ENCODE assay signal across 9 cellular contexts in the genomic region with DNA sequence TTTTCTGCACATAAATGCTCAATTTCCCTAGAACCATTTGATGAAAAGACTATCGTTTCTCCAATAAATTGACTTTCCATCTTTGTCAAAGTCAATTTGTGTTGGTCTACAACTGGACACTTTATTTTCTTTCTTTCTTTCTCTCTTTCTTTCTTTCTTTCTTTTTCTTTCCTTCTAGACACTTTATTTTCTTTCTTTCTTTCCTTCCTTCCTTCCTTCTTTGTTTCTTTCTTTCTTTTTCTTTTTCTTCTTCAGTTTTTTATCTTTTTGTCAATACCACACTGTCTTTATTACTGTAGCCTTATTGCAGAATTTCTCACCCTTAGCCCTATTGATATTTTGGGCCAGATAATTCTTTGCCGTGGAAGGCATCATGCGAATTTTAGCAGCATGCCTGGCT.
"Had no signal": no experiment of that assay in that cellular context is flagged by ENCODE, and none has a peak within 500 bp of the region (broad histone marks: within the 10 kb centered on the region; RNA-seq: fewer than 3 reads in every experiment).

No MANE protein-coding gene starts in this region.

- ATAC-seq: HepG2 had no signal

- H3K4me3 Mint-ChIP-seq: H9, HFFc6, IgD-negative memory B cell had no signal

- H3K27ac ChIP-seq: HL-60 had no signal

- FAIRE-seq: H1, H54, HepG2 had no signal

- H3K27ac Mint-ChIP-seq: H9, HFFc6, IgD-negative memory B cell had no signal

- H3K27me3 Mint-ChIP-seq: IgD-negative memory B cell had no signal

- DNase-seq: H9, HCEC 1CT, HFFc6, KG1 had no signal

- H3K4me1 Mint-ChIP-seq: H9 had no signal
